23 cellular contexts compared by ENCODE assay signal in the genomic region with DNA sequence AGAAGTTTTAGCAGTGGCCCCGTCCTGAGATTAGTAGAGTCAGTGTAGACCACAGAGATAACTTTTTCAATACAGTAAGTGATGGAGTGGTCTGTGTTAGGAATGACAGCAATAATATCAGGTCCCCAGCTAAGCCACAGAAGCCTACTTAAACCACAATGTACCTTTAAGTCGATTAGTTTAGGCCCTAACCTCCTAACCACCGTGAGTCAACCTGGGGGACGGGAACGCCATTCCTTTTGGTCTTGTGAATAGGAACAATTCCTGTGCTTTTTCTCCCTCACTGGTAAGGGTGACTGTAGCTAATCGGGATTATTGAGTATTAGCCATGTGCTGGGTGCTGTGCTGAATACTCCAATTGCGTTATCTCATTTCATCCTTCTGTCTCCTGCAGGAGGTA.
"Had no signal": no experiment of that assay in that cellular context is flagged by ENCODE, and none has a peak within 500 bp of the region (broad histone marks: within the 10 kb centered on the region; RNA-seq: fewer than 3 reads in every experiment).

No MANE protein-coding gene starts in this region.

- ATAC-seq: activated T-helper 17 cell treated with anti-CD3 and anti-CD28 coated beads, Interleukin-2, amount 50 U/mL, for 72 hours; effector memory CD8-positive, alpha-beta T cell; esophagus mucosa; natural killer cell; right cardiac atrium; stimulated activated naive CD8-positive, alpha-beta T cell treated with anti-CD3 and anti-CD28 coated beads, Interleukin-15, Interleukin-2, amounts not matched to agents 100 U/mL and 50 U/mL, for 24 hours had no signal

- H3K4me3 ChIP-seq: thyroid gland had no signal

- H3K27ac ChIP-seq: thyroid gland had no signal

- H3K9me3 ChIP-seq: thyroid gland had no signal

- H3K36me3 ChIP-seq: thyroid gland had no signal

- DNase-seq: activated CD8-positive, alpha-beta memory T cell treated with anti-CD3 and anti-CD28 coated beads for 24 hours; activated CD8-positive, alpha-beta memory T cell treated with anti-CD3 and anti-CD28 coated beads, Interleukin-2, amount 50 U/mL, for 4 hours; activated naive CD4-positive, alpha-beta T cell treated with anti-CD3 and anti-CD28 coated beads for 36 hours; activated naive CD8-positive, alpha-beta T cell treated with anti-CD3 and anti-CD28 coated beads, Interleukin-2, amount 10 ng/mL, durations not matched to agents 7 days and 5 days; activated T-cell treated with anti-CD3 and anti-CD28 coated beads, Interleukin-2, amount 50 U/mL, for 24 hours; amniotic stem cell; central memory CD4-positive, alpha-beta T cell; effector memory CD8-positive, alpha-beta T cell; foreskin melanocyte; hypothalamus; left ventricle myocardium superior; midbrain; natural killer cell; right cardiac atrium; stimulated activated CD4-positive, alpha-beta T cell treated with anti-CD3 and anti-CD28 coated beads, Interleukin-12 subunit alpha, Interleukin-12 subunit beta, amount 100 ng/mL, for 4 hours; stimulated activated CD4-positive, alpha-beta T cell treated with anti-CD3 and anti-CD28 coated beads, Interleukin-4, amount 100 ng/mL, for 4 hours; stimulated activated naive CD8-positive, alpha-beta T cell treated with anti-CD3 and anti-CD28 coated beads, Interleukin-15, Interleukin-2, amounts not matched to agents 100 U/mL and 50 U/mL, for 24 hours; T-helper 1 cell; thyroid gland had no signal

- H3K27me3 ChIP-seq: thyroid gland had no signal

- FAIRE-seq: endothelial cell of umbilical vein, TTC549 had no signal
